Comparison of ENCODE assay signal across 8 cellular contexts in genomic region chr11:134036484-134037092, GRCh38. TPM values are rescaled to one million over a fixed set of nuclear protein-coding genes. Genes with fewer than 3 reads are reported as not detected.
A peak's percentile ranks its signal among the peaks of the same experiment; 100 is the strongest.
DNase-seq lines count a peak whose midpoint lies in the region; ATAC-seq and TF ChIP-seq lines count a peak whose summit lies in the region.

No MANE protein-coding gene starts in this region.

- no peak overlapping the region for H3K18ac ChIP-seq in trophoblast cell (ENCODE audit: low read length)

- no peak for DNase-seq in DND-41
- DNase-seq in T-helper 1 cell = peak in 3 of 5 donors; percentile 13 to 17 (median 14)
- no peak for DNase-seq in fibroblast of mammary gland (ENCODE audit: low read depth)
- no peak for DNase-seq in trophoblast cell
- DNase-seq in NCI-H1417 (lab: John Stamatoyannopoulos, UW) = no peak
- DNase-seq in G401 (ENCODE audit: low spot score) = no peak
- DNase-seq in H4 (ENCODE audit: low spot score) = no peak

- H3K4ac ChIP-seq in trophoblast cell (ENCODE audit: low read depth, low read length) = no peak overlapping the region

- peak overlapping the region; percentile 5 for H4K91ac ChIP-seq in trophoblast cell (ENCODE audit: low read depth, low read length)

- no peak for TF ChIP-seq CTCF in DND-41 (IDR thresholded peaks at IDR 0.05; ENCODE audit: borderline replicate concordance, extremely low read depth, low read length, poor library complexity, severe bottlenecking)
- TF ChIP-seq CTCF in fibroblast of mammary gland (conservative IDR thresholded peaks at IDR 0.05; ENCODE audit: control insufficient read depth, insufficient read depth, low read depth, low read length) = no peak

- peak overlapping the region; percentile 65 for H4K12ac ChIP-seq in trophoblast cell (ENCODE audit: low read depth, low read length)

- no peak overlapping the region for H2BK5ac ChIP-seq in trophoblast cell (ENCODE audit: low read depth, low read length, poor library complexity)

- WGBS in trophoblast cell (ENCODE audit: extremely low coverage, insufficient coverage, insufficient read length) = no CpG with 5 or more reads among the region's 37 CpGs

- H4K8ac ChIP-seq in trophoblast cell (ENCODE audit: low read depth, low read length) = peak overlapping the region; percentile 16

- no peak for ATAC-seq in DND-41 (ENCODE audit: insufficient read depth, low read depth)
- ATAC-seq in HG03280 (IDR thresholded peaks at IDR 0.05; ENCODE audit: unreplicated experiment) = no peak

- H3K27me3 ChIP-seq in DND-41 (ENCODE audit: insufficient read depth, low read length, poor library complexity) (no peaks in the 10 kb centered on the region), trophoblast cell (ENCODE audit: insufficient read depth, low read length) (no peaks in the 10 kb centered on the region)

- H3K4me3 ChIP-seq in DND-41 (ENCODE audit: low read depth in 1 of 2, low read length in 2 of 2) (peak overlapping the region; percentile 35 to 64), fibroblast of mammary gland (ENCODE audit: control insufficient read depth, low read depth, low read length) (peak overlapping the region; percentile 58), trophoblast cell (ENCODE audit: low read depth, low read length) (peak overlapping the region; percentile 81)

- H3K4me1 ChIP-seq in DND-41 (ENCODE audit: insufficient read depth, low read length) (peaks cover 46% of the 10 kb centered on the region), trophoblast cell (ENCODE audit: control insufficient read depth in 1 of 2, insufficient read depth in 2 of 2, low read length in 2 of 2) (peaks cover 8 to 15% of the 10 kb centered on the region in 2 experiments)

- no peaks in the 10 kb centered on the region for H4K20me1 ChIP-seq in DND-41 (ENCODE audit: insufficient read depth, low read length)

- no peak overlapping the region for H2AK5ac ChIP-seq in trophoblast cell (ENCODE audit: low read length)

- H3K79me2 ChIP-seq in DND-41 (ENCODE audit: insufficient read depth, low read length) (no peaks in the 10 kb centered on the region), trophoblast cell (ENCODE audit: control insufficient read depth, insufficient read depth, low read length, poor library complexity) (no peaks in the 10 kb centered on the region)

- no peak overlapping the region for H2BK12ac ChIP-seq in trophoblast cell (ENCODE audit: low read length)

- H3K27ac ChIP-seq in DND-41 (ENCODE audit: low read length) (peak overlapping the region; percentile 53), trophoblast cell (ENCODE audit: low read depth, low read length) (no peak overlapping the region)

- no peak overlapping the region for H3K23ac ChIP-seq in trophoblast cell (ENCODE audit: low read length)

- no peaks in the 10 kb centered on the region for H3K36me3 ChIP-seq in DND-41 (ENCODE audit: insufficient read depth, low read length)
- no peaks in the 10 kb centered on the region for H3K36me3 ChIP-seq in trophoblast cell (ENCODE audit: control insufficient read depth in 1 of 2, insufficient read depth in 2 of 2, low read length in 2 of 2)

- in situ Hi-C loops in G401 (cut with HindIII; ENCODE audit: low sequenced_read_pairs) = no loop called here

- H3K14ac ChIP-seq in trophoblast cell (ENCODE audit: low read length) = no peak overlapping the region

- no peak overlapping the region for H2BK120ac ChIP-seq in trophoblast cell (ENCODE audit: insufficient read depth, low read length, poor library complexity)

- H3K4me2 ChIP-seq in DND-41 (ENCODE audit: insufficient read depth, low read length) (peak overlapping the region; percentile 66), trophoblast cell (ENCODE audit: low read length) (peak overlapping the region; percentile 76)

- H3K9ac ChIP-seq in DND-41 (ENCODE audit: low read depth, low read length) = peak overlapping the region; percentile 71
- no peak overlapping the region for H3K9ac ChIP-seq in trophoblast cell (ENCODE audit: low read length)

- H3K9me3 ChIP-seq in DND-41 (ENCODE audit: insufficient read depth, low read length, severe bottlenecking) (no peaks in the 10 kb centered on the region), trophoblast cell (ENCODE audit: insufficient read depth, low read depth, low read length) (no peaks in the 10 kb centered on the region)

- H2AFZ ChIP-seq in DND-41 (ENCODE audit: low read depth, low read length) (peak overlapping the region; percentile 97), trophoblast cell (ENCODE audit: insufficient read depth, low read length, poor library complexity) (peak overlapping the region; percentile 67)

- H3K79me1 ChIP-seq in trophoblast cell (ENCODE audit: low read length) = peaks cover 6% of the 10 kb centered on the region

RNA-seq across cellular contexts. Expression of gene JAM3, which starts 32.3 kb away (rescaled TPM):
- 9.1 TPM in 2 replicates for polyA plus RNA-seq in trophoblast cell (2013)
- 35.9 and 41.8 TPM in 2 replicates for total RNA-seq in G401 (2014; rRNA removed; shearing (Covaris generic))
- total RNA-seq in H4 (2014; rRNA removed; shearing (Covaris generic)) = 49.5 and 66.0 TPM in 2 replicates

Comparison
In these comparisons a context has a peak if more than half of its experiments do, and no peak if none do; other contexts are left out.
1. DNase-seq: peak in T-helper 1 cell (3 of 5); none in DND-41 (single experiment), fibroblast of mammary gland (single experiment), trophoblast cell (0 of 2), NCI-H1417 (0 of 3), G401 (single experiment) and H4 (single experiment).
2. Peak in every context shown above with its lines, with median percentiles within 50 percentile points of each other: H3K4me3 ChIP-seq.